In genomic region chr1:167548059-167548932, GRCh38 we compare ENCODE assay signal across 12 cellular contexts. TPM values are rescaled to one million over a fixed set of nuclear protein-coding genes. Genes with fewer than 3 reads are reported as not detected.
A peak's percentile ranks its signal among the peaks of the same experiment; 100 is the strongest.
DNase-seq lines count a peak whose midpoint lies in the region; ATAC-seq and TF ChIP-seq lines count a peak whose summit lies in the region.
"Had no signal": no experiment of that assay in that cellular context is flagged by ENCODE, and none has a peak within 500 bp of the region (broad histone marks: within the 10 kb centered on the region; RNA-seq: fewer than 3 reads in every experiment).

No MANE protein-coding gene starts in this region.

- no peaks in the 10 kb centered on the region; the same call in 1 of the 2 replicates for H3K36me3 ChIP-seq in MM.1S (replicated peaks; ENCODE audit: insufficient read depth, low read length)

- no peaks in the 10 kb centered on the region for H3K27me3 ChIP-seq in MM.1S (replicated peaks; ENCODE audit: insufficient read depth, low read length)

- intact Hi-C loops in natural killer cell (cut with micrococcal nuclease), result no loop called here

- no peak overlapping the region for H2AFZ ChIP-seq in MM.1S (ENCODE audit: low read length)

- H3K79me2 ChIP-seq in MM.1S (ENCODE audit: low read length), result peaks cover 37% of the 10 kb centered on the region

- DNase-seq in natural killer cell treated with Interleukin-12 subunit alpha and Interleukin-12 subunit beta and Interleukin-15 and Interleukin-18, amount 100 ng/mL, for 72 hours (ENCODE audit: low spot score), result no peak
- DNase-seq in natural killer cell (no peak), caudate nucleus (lab: John Stamatoyannopoulos, UW) (no peak), midbrain (lab: John Stamatoyannopoulos, UW) (peak; percentile 23), RKO (ENCODE audit: low spot score) (no peak), NCI-H1417 (lab: John Stamatoyannopoulos, UW) (no peak), MM.1S (no peak)
- DNase-seq: endodermal cell, naive B cell had no signal

- H3K9me3 Mint-ChIP-seq in natural killer cell treated with Interleukin-12 subunit alpha and Interleukin-12 subunit beta and Interleukin-15 and Interleukin-18, amount 100 ng/mL, for 72 hours, result no peaks in the 10 kb centered on the region
- H3K9me3 Mint-ChIP-seq in natural killer cell, result no peaks in the 10 kb centered on the region
- H3K9me3 Mint-ChIP-seq: endodermal cell, naive B cell had no signal

- peaks cover 27 to 38% of the 10 kb centered on the region in 2 donors for H3K4me1 Mint-ChIP-seq in natural killer cell treated with Interleukin-12 subunit alpha and Interleukin-12 subunit beta and Interleukin-15 and Interleukin-18, amount 100 ng/mL, for 72 hours (ENCODE audit: low read depth in 2 of 2)
- H3K4me1 Mint-ChIP-seq in natural killer cell, result peaks cover 0 to 5% of the 10 kb centered on the region in 2 donors

- peaks cover 24% of the 10 kb centered on the region for H3K4me1 ChIP-seq in MM.1S (ENCODE audit: low read length)

- no peak overlapping the region for H3K4me2 ChIP-seq in MM.1S (ENCODE audit: low read depth, low read length)

- no peaks in the 10 kb centered on the region for H3K9me2 ChIP-seq in MM.1S (replicated peaks; ENCODE audit: insufficient read depth, low read length)

- ATAC-seq in natural killer cell treated with Interleukin-12 subunit alpha and Interleukin-12 subunit beta and Interleukin-15 and Interleukin-18, amount 100 ng/mL, for 72 hours, result peak; percentile 34 to 45
- ATAC-seq in natural killer cell (no peak), HG02884 (IDR thresholded peaks at IDR 0.05; ENCODE audit: unreplicated experiment) (no peak)
- ATAC-seq: Panc1 had no signal

- H3K27me3 Mint-ChIP-seq in natural killer cell treated with Interleukin-12 subunit alpha and Interleukin-12 subunit beta and Interleukin-15 and Interleukin-18, amount 100 ng/mL, for 72 hours, result no peaks in the 10 kb centered on the region
- H3K27me3 Mint-ChIP-seq in natural killer cell (ENCODE audit: low read depth in 2 of 2), result no peaks in the 10 kb centered on the region

- H3K36me3 Mint-ChIP-seq in natural killer cell treated with Interleukin-12 subunit alpha and Interleukin-12 subunit beta and Interleukin-15 and Interleukin-18, amount 100 ng/mL, for 72 hours, result peaks cover 4% of the 10 kb centered on the region
- peaks cover 6% of the 10 kb centered on the region for H3K36me3 Mint-ChIP-seq in natural killer cell

- H3K9me3 ChIP-seq in MM.1S (replicated peaks; ENCODE audit: insufficient read depth, low read length), result no peaks in the 10 kb centered on the region
- H3K9me3 ChIP-seq: HAP-1 had no signal

- H3F3A ChIP-seq in MM.1S (ENCODE audit: insufficient read depth, low read length), result no peaks in the 10 kb centered on the region; the same call in 1 of the 2 replicates

- H3K4me3 ChIP-seq in MM.1S (ENCODE audit: low read length), result no peak overlapping the region
- H3K4me3 ChIP-seq: HAP-1 had no signal

- H4K20me1 ChIP-seq in MM.1S (ENCODE audit: insufficient read depth, low read length), result no peaks in the 10 kb centered on the region

- peak overlapping the region; percentile 78 to 91 for H3K27ac Mint-ChIP-seq in natural killer cell treated with Interleukin-12 subunit alpha and Interleukin-12 subunit beta and Interleukin-15 and Interleukin-18, amount 100 ng/mL, for 72 hours
- no peak overlapping the region for H3K27ac Mint-ChIP-seq in natural killer cell
- H3K27ac Mint-ChIP-seq: endodermal cell, naive B cell had no signal

- no peak for TF ChIP-seq CTCF in natural killer cell (IDR thresholded peaks at IDR 0.05)
- TF ChIP-seq CTCF in MM.1S (IDR thresholded peaks at IDR 0.05; ENCODE audit: low read length), result no peak

- H3K9ac ChIP-seq in MM.1S (ENCODE audit: low read length), result no peak overlapping the region

- peak overlapping the region; percentile 58 for H3K4me3 Mint-ChIP-seq in natural killer cell treated with Interleukin-12 subunit alpha and Interleukin-12 subunit beta and Interleukin-15 and Interleukin-18, amount 100 ng/mL, for 72 hours
- H3K4me3 Mint-ChIP-seq in natural killer cell, result no peak overlapping the region
- H3K4me3 Mint-ChIP-seq: endodermal cell had no signal

- H3K27ac ChIP-seq in caudate nucleus (ENCODE audit: low read depth, low read length) (peak overlapping the region; percentile 39), MM.1S (ENCODE audit: low read length) (no peak overlapping the region)

RNA-seq across cellular contexts. Expression of gene CREG1, which starts 5.3 kb away (rescaled TPM):
- total RNA-seq in natural killer cell treated with Interleukin-12 subunit alpha and Interleukin-12 subunit beta and Interleukin-15 and Interleukin-18, amount 100 ng/mL, for 72 hours, result 10 to 100 TPM; 15.8 to 16.2 TPM
- total RNA-seq in natural killer cell, result 10 to 100 TPM in 1 of 3 donors, 1 to 10 TPM in 2; 6.7 to 15.8 (median 8.9) TPM

RNA-seq across cellular contexts. Expression of gene CD247, which starts 30.0 kb away (rescaled TPM):
- 100 to 1,000 TPM; 169 to 384 TPM for total RNA-seq in natural killer cell treated with Interleukin-12 subunit alpha and Interleukin-12 subunit beta and Interleukin-15 and Interleukin-18, amount 100 ng/mL, for 72 hours
- 1,000 to 10,000 TPM; 1,027 to 1,374 (median 1,309) TPM for total RNA-seq in natural killer cell

Comparison
In these comparisons a context has a peak if more than half of its experiments do, and no peak if none do; other contexts are left out.
1. ATAC-seq: peak in natural killer cell treated with Interleukin-12 subunit alpha and Interleukin-12 subunit beta and Interleukin-15 and Interleukin-18, amount 100 ng/mL, for 72 hours (2 of 2); none in natural killer cell (0 of 3) and HG02884 (single experiment).
2. H3K27ac Mint-ChIP-seq: peak in natural killer cell treated with Interleukin-12 subunit alpha and Interleukin-12 subunit beta and Interleukin-15 and Interleukin-18, amount 100 ng/mL, for 72 hours (2 of 2); none in natural killer cell (0 of 2).